ENCODE assay signal across 7 cellular contexts in genomic region chr11:72224587-72225410, GRCh38. TPM values are rescaled to one million over a fixed set of nuclear protein-coding genes. Genes with fewer than 3 reads are reported as not detected.
DNase-seq lines count a peak whose midpoint lies in the region; ATAC-seq and TF ChIP-seq lines count a peak whose summit lies in the region.

Gene INPPL1, plus strand, starts transcription at chr11:72224767. Its CDS starts 218 bp downstream, at chr11:72224985.

- H3K4me1 ChIP-seq in NT2/D1 (ENCODE audit: insufficient read depth, insufficient read length) (peaks cover 12% of the 10 kb centered on the region), heart left ventricle (peaks cover 0 to 40% (median 17%) of the 10 kb centered on the region in 12 donors)

- TF ChIP-seq POLR2A in heart left ventricle (IDR thresholded peaks at IDR 0.05) = no peak

- H3K4me3 Mint-ChIP-seq in activated naive CD8-positive, alpha-beta T cell treated with anti-CD3 and anti-CD28 coated beads, Interleukin-2, amount 50 U/mL, for 24 hours = peak within 1 kb of the TSS; percentile 90
- peak within 1 kb of the TSS; percentile 96 for H3K4me3 Mint-ChIP-seq in progenitor cell of endocrine pancreas (ENCODE audit: low read depth)

- peaks cover 28% of the 10 kb centered on the region for H3K4me1 Mint-ChIP-seq in activated naive CD8-positive, alpha-beta T cell treated with anti-CD3 and anti-CD28 coated beads, Interleukin-2, amount 50 U/mL, for 24 hours
- H3K4me1 Mint-ChIP-seq in progenitor cell of endocrine pancreas (ENCODE audit: low read depth) = peaks cover 24% of the 10 kb centered on the region

- no peak for ATAC-seq in activated naive CD8-positive, alpha-beta T cell treated with anti-CD3 and anti-CD28 coated beads, Interleukin-2, amount 50 U/mL, for 24 hours
- ATAC-seq in heart left ventricle = peak in 2 of 4 donors; percentile 1 to 8

- no peak for TF ChIP-seq CTCF in GM12865 (IDR thresholded peaks at IDR 0.05; ENCODE audit: insufficient read depth, low read depth, low read length, missing control alignments)
- no peak for TF ChIP-seq CTCF in heart left ventricle (IDR thresholded peaks at IDR 0.05)
- no peak for TF ChIP-seq CTCF in progenitor cell of endocrine pancreas (IDR thresholded peaks at IDR 0.05; ENCODE audit: unreplicated experiment)

- H3K4me3 ChIP-seq in GM12865 (ENCODE audit: low read depth, low read length) (peak within 1 kb of the TSS; percentile 98), NT2/D1 (ENCODE audit: insufficient read length, low read depth) (peak within 1 kb of the TSS; percentile 73), heart left ventricle (peak within 1 kb of the TSS; percentile 58 to 99 (median 88))

- H3K9me3 Mint-ChIP-seq in activated naive CD8-positive, alpha-beta T cell treated with anti-CD3 and anti-CD28 coated beads, Interleukin-2, amount 50 U/mL, for 24 hours = no peaks in the 10 kb centered on the region
- H3K9me3 Mint-ChIP-seq in progenitor cell of endocrine pancreas (ENCODE audit: low read depth) = no peaks in the 10 kb centered on the region

- 0 to 1% (median 1%) methylated on average over 22 to 80 of the region's 80 CpGs for WGBS in heart left ventricle, 4 donors

- intact Hi-C loops in heart left ventricle (cut with DNase I) = loop anchor here in 5 of 10 donors (5.0 to 10.0 kb wide), 5 partner anchors 112 to 210 kb away; partner anchors contain the start of gene ANAPC15 (in 1 of the 5)

- H3K27me3 ChIP-seq in NT2/D1 (ENCODE audit: insufficient read depth, insufficient read length) = no peaks in the 10 kb centered on the region
- no peaks in the 10 kb centered on the region for H3K27me3 ChIP-seq in heart left ventricle

- peak; percentile 60 for DNase-seq in GM12865 (ENCODE audit: low read depth)
- no peak for DNase-seq in NT2/D1 (ENCODE audit: low read depth, low spot score)
- DNase-seq in activated naive CD8-positive, alpha-beta T cell treated with anti-CD3 and anti-CD28 coated beads, Interleukin-2, amount 50 U/mL, for 24 hours = peak; percentile 39
- DNase-seq in heart left ventricle = peak in 4 of 5 donors; percentile 63 to 78 (median 66)
- no peak for DNase-seq in progenitor cell of endocrine pancreas (ENCODE audit: low spot score, unreplicated experiment)
- no peak for DNase-seq in GM19238 (ENCODE audit: insufficient read length, low spot score)
- no peak for DNase-seq in epidermal melanocyte (ENCODE audit: insufficient read length, low spot score)

- H3K27me3 Mint-ChIP-seq in activated naive CD8-positive, alpha-beta T cell treated with anti-CD3 and anti-CD28 coated beads, Interleukin-2, amount 50 U/mL, for 24 hours = no peaks in the 10 kb centered on the region
- H3K27me3 Mint-ChIP-seq in progenitor cell of endocrine pancreas = no peaks in the 10 kb centered on the region

- peak within 1 kb of the TSS; percentile 90 for H3K9ac ChIP-seq in NT2/D1 (ENCODE audit: insufficient read length, low read depth)

- H3K36me3 ChIP-seq in NT2/D1 (ENCODE audit: insufficient read depth, insufficient read length, low read length) (peaks cover 39% of the 10 kb centered on the region), heart left ventricle (peaks cover 0 to 29% (median 26%) of the 10 kb centered on the region in 9 donors)

- H3K9me3 ChIP-seq in NT2/D1 (ENCODE audit: insufficient read depth, low read length) (no peaks in the 10 kb centered on the region), heart left ventricle (no peaks in the 10 kb centered on the region)

- peaks cover 6% of the 10 kb centered on the region for H3K36me3 Mint-ChIP-seq in activated naive CD8-positive, alpha-beta T cell treated with anti-CD3 and anti-CD28 coated beads, Interleukin-2, amount 50 U/mL, for 24 hours (ENCODE audit: low read depth)
- peaks cover 6% of the 10 kb centered on the region for H3K36me3 Mint-ChIP-seq in progenitor cell of endocrine pancreas (ENCODE audit: insufficient read depth)

- peak within 1 kb of the TSS; percentile 92 for H3K27ac Mint-ChIP-seq in activated naive CD8-positive, alpha-beta T cell treated with anti-CD3 and anti-CD28 coated beads, Interleukin-2, amount 50 U/mL, for 24 hours
- peak within 1 kb of the TSS; percentile 96 for H3K27ac Mint-ChIP-seq in progenitor cell of endocrine pancreas

- peak within 1 kb of the TSS; percentile 90 to 100 (median 99) for H3K27ac ChIP-seq in heart left ventricle

RNA-seq across cellular contexts. Expression of gene INPPL1, which starts in this region (rescaled TPM):
- total RNA-seq in heart left ventricle = 100 to 1,000 TPM in 5 of 9 donors, 10 to 100 TPM in 4; 94.7 to 146 (median 112) TPM
- polyA plus RNA-seq in heart left ventricle = 10 to 100 TPM; 73.2 to 89.1 TPM
- total RNA-seq in progenitor cell of endocrine pancreas = 389 and 394 TPM in 2 replicates

Comparison
In these comparisons a context has a peak if more than half of its experiments do, and no peak if none do; other contexts are left out.
1. DNase-seq: peak in GM12865 (single experiment), activated naive CD8-positive, alpha-beta T cell treated with anti-CD3 and anti-CD28 coated beads, Interleukin-2, amount 50 U/mL, for 24 hours (single experiment) and heart left ventricle (4 of 5); none in NT2/D1 (single experiment), progenitor cell of endocrine pancreas (single experiment), GM19238 (single experiment) and epidermal melanocyte (single experiment).
2. Peak in every context shown above with its lines, with median percentiles within 50 percentile points of each other: H3K4me3 ChIP-seq.